8 cellular contexts compared by ENCODE assay signal in the genomic region with DNA sequence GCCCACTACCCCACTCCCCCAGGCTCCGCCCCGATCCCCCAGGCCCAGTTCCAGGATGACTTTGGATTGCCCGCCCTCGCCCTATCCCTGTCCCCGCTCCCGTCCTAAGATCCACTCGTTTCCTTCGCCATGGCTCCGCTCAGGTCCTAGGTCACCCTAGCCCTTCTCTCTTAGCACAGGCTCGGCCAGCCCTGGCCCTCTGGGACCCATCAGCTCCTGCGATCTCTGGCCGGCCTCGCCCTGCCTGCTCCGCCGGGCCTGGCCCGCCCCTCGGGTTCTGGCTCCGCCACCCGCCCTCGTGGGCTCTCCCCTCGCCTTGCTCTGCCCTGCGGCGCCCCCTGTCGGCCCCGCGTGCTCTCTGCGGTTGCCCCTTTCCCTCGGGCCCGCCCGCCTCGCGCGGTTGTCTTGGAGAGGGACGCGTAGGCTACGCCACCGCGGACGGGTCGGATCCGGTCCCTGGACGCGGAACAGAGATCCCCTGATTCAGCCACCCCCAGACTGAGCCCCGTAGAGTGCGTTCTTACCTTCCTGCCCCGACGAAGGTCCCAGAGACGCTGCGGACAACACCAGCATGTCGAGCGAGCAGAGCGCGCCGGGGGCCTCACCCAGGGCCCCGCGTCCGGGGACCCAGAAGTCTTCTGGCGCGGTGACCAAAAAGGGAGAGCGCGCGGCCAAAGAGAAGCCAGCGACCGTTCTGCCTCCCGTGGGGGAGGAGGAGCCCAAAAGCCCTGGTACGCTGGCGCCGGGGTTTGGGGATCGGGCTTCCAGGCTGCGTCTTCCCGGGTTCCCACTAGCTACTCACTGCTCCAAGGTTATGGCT. TPM values are rescaled to one million over a fixed set of nuclear protein-coding genes. Genes with fewer than 3 reads are reported as not detected.
DNase-seq lines count a peak whose midpoint lies in the region; ATAC-seq and TF ChIP-seq lines count a peak whose summit lies in the region.

TSS of gene LRRC71 (plus strand) at position 400 of the 820 bp plus-strand sequence. CDS start at position 572, 172 bp downstream.

- TF ChIP-seq CTCF in CD14-positive monocyte (IDR thresholded peaks at IDR 0.05): peak; percentile 70
- no peak for TF ChIP-seq CTCF in HL-60 (IDR thresholded peaks at IDR 0.05; ENCODE audit: insufficient read depth, low read length)
- TF ChIP-seq CTCF in adrenal gland (IDR thresholded peaks at IDR 0.05): peak; percentile 54 to 91 (median 78)
- peak; percentile 85 for TF ChIP-seq CTCF in psoas muscle (IDR thresholded peaks at IDR 0.05)

- no peak within 1 kb of the TSS for H3K27ac ChIP-seq in HL-60 (replicated peaks)
- H3K27ac ChIP-seq in adrenal gland: peak within 1 kb of the TSS in 1 of 5 donors; percentile 36
- no peak within 1 kb of the TSS for H3K27ac ChIP-seq in psoas muscle

- peaks cover 25% of the 10 kb centered on the region for H3K4me1 Mint-ChIP-seq in CD14-positive monocyte

- TF ChIP-seq POLR2A in adrenal gland (IDR thresholded peaks at IDR 0.05): no peak

- H3K27me3 Mint-ChIP-seq in CD14-positive monocyte (ENCODE audit: low read depth in 3 of 3): peaks cover 70 to 80% (median 73%) of the 10 kb centered on the region in 3 donors

- H3K36me3 ChIP-seq in adrenal gland (replicated peaks in 1 of 2) (peaks cover 0 to under 1% of the 10 kb centered on the region in 2 donors), psoas muscle (ENCODE audit: insufficient read depth in 1 of 2, low read depth in 1 of 2) (no peaks in the 10 kb centered on the region)

- DNase-seq in CD14-positive monocyte (ENCODE audit: low spot score): no peak
- DNase-seq in HL-60 (ENCODE audit: low read depth in 1 of 2, low spot score in 1 of 2): peak; percentile 21 to 45
- peak; percentile 64 to 89 (median 80) for DNase-seq in adrenal gland
- DNase-seq in left ventricle myocardium superior: peak; percentile 91
- peak; percentile 82 to 90 for DNase-seq in psoas muscle
- DNase-seq in cerebellar nuclear complex (lab: John Stamatoyannopoulos, UW): no peak

- no peaks in the 10 kb centered on the region for H3K9me3 ChIP-seq in adrenal gland (replicated peaks in 1 of 3)
- H3K9me3 ChIP-seq in psoas muscle: no peaks in the 10 kb centered on the region

- H3K27ac Mint-ChIP-seq in CD14-positive monocyte: no peak within 1 kb of the TSS

- H3K36me3 Mint-ChIP-seq in CD14-positive monocyte: peaks cover 0 to 16% of the 10 kb centered on the region in 2 donors

- intact Hi-C loops in CD14-positive monocyte (cut with micrococcal nuclease) (no loop called here), adrenal gland (cut with DNase I) (loop anchor here in 1 of 2 donors (10.0 kb wide), 1 partner anchor 154 kb away; no protein-coding TSS in a partner anchor), left ventricle myocardium superior (cut with micrococcal nuclease) (no loop called here), psoas muscle (cut with DNase I) (loop anchor here in 1 of 2 donors (2.0 kb wide), 1 partner anchor 30 kb away; no protein-coding TSS in a partner anchor)

- peak; percentile 78 for ATAC-seq in SK-N-SH treated with all-trans-retinoic acid at 6 μM for 48 hours
- ATAC-seq in left ventricle myocardium superior: peak; percentile 96
- peak; percentile 81 to 95 (median 92) for ATAC-seq in psoas muscle
- ATAC-seq in HG02981 (IDR thresholded peaks at IDR 0.05; ENCODE audit: unreplicated experiment): no peak

- H3K9me3 Mint-ChIP-seq in CD14-positive monocyte: peaks cover 0 to 26% (median 14%) of the 10 kb centered on the region in 7 donors

- H3K27me3 ChIP-seq in HL-60 (ENCODE audit: insufficient read depth, poor library complexity, severe bottlenecking): peaks cover 65% of the 10 kb centered on the region
- H3K27me3 ChIP-seq in adrenal gland: peaks cover 44% of the 10 kb centered on the region
- peaks cover 0 to 59% (median 32%) of the 10 kb centered on the region in 3 donors for H3K27me3 ChIP-seq in psoas muscle (ENCODE audit: insufficient read depth in 3 of 3, low read length in 2 of 3)

- H3K4me3 Mint-ChIP-seq in CD14-positive monocyte: peak within 1 kb of the TSS in 1 of 2 donors; percentile 88

- 7 to 13% (median 11%) methylated on average over 31 to 71 of the region's 71 CpGs for WGBS in adrenal gland, 4 donors
- 6 to 7% (median 7%) methylated on average over 68 to 71 of the region's 71 CpGs for WGBS in psoas muscle, 3 donors

- H3K4me1 ChIP-seq in adrenal gland (replicated peaks in 1 of 2) (peaks cover 0 to 8% of the 10 kb centered on the region in 2 donors), psoas muscle (peaks cover 6% of the 10 kb centered on the region)

- no peak within 1 kb of the TSS for H3K4me3 ChIP-seq in HL-60 (replicated peaks; ENCODE audit: insufficient read depth, low read length)
- H3K4me3 ChIP-seq in adrenal gland: no peak within 1 kb of the TSS
- peak within 1 kb of the TSS; percentile 41 for H3K4me3 ChIP-seq in psoas muscle

TF ChIP-seq in SK-N-SH treated with all-trans-retinoic acid at 6 μM for 48 hours, 23 proteins besides CTCF, POLR2A, EP300 and RAD21:
- no peak for TF ChIP-seq POU6F1 (CRISPR knock-in tag; IDR thresholded peaks at IDR 0.05; ENCODE audit: borderline replicate concordance, low read depth)
- TF ChIP-seq, protein P1, sequence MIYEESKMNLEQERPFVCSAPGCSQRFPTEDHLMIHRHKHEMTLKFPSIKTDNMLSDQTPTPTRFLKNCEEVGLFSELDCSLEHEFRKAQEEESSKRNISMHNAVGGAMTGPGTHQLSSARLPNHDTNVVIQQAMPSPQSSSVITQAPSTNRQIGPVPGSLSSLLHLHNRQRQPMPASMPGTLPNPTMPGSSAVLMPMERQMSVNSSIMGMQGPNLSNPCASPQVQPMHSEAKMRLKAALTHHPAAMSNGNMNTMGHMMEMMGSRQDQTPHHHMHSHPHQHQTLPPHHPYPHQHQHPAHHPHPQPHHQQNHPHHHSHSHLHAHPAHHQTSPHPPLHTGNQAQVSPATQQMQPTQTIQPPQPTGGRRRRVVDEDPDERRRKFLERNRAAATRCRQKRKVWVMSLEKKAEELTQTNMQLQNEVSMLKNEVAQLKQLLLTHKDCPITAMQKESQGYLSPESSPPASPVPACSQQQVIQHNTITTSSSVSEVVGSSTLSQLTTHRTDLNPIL (CRISPR knock-in tag; IDR thresholded peaks at IDR 0.05; ENCODE audit: low read depth): no peak
- no peak for TF ChIP-seq ZNF8 (CRISPR knock-in tag; IDR thresholded peaks at IDR 0.05)
- TF ChIP-seq BACH2 (CRISPR knock-in tag; IDR thresholded peaks at IDR 0.05; ENCODE audit: borderline replicate concordance): no peak
TF ChIP-seq in SK-N-SH treated with all-trans-retinoic acid at 6 μM for 48 hours: peak in this region for 0.

RNA-seq across cellular contexts. Expression of gene LRRC71, which starts in this region (rescaled TPM):
- polyA plus RNA-seq in CD14-positive monocyte (not detected), adrenal gland (1 to 10 TPM in 2 of 3 donors, under 1 TPM in 1; 0.20 to 4.6 (median 1.2) TPM), psoas muscle (under 1 TPM in 2 of 3 donors, not detected in 1; 0.03 TPM)
- total RNA-seq in adrenal gland (under 1 TPM in 4 of 8 donors, not detected in 4; 0.11 to 0.39 (median 0.23) TPM), left ventricle myocardium superior (0.17 TPM), psoas muscle (not detected)

Comparison
In these comparisons a context has a peak if more than half of its experiments do, and no peak if none do; other contexts are left out.
1. Peak in DNase-seq and ATAC-seq in left ventricle myocardium superior; RNA of the gene not detected or under 1 TPM.
2. Peak in DNase-seq, ATAC-seq and H3K4me3 ChIP-seq in psoas muscle; RNA of the gene not detected or under 1 TPM.
3. DNase-seq: peak in HL-60 (2 of 2) and adrenal gland (7 of 7); none in CD14-positive monocyte (single experiment) and cerebellar nuclear complex (0 of 2).